Comparison of ENCODE assay signal across 18 cellular contexts in genomic region chr5:180083529-180084060, GRCh38.
"Had no signal": no experiment of that assay in that cellular context is flagged by ENCODE, and none has a peak within 500 bp of the region (broad histone marks: within the 10 kb centered on the region; RNA-seq: fewer than 3 reads in every experiment).

No MANE protein-coding gene starts in this region.

- DNase-seq: activated CD4-positive, alpha-beta T cell treated with anti-CD3 and anti-CD28 coated beads for 36 hours; activated CD4-positive, alpha-beta T cell treated with anti-CD3 and anti-CD28 coated beads, Interleukin-2, amount 50 U/mL, for 48 hours; activated gamma-delta T cell; caudate nucleus; erythroblast; gastrocnemius medialis; immature natural killer cell; kidney glomerular epithelial cell; occipital lobe; stimulated activated CD4-positive, alpha-beta T cell treated with anti-CD3 and anti-CD28 coated beads, Interleukin-1b, Interleukin-23, amount 100 ng/mL, for 48 hours; stimulated activated CD8-positive, alpha-beta memory T cell treated with anti-CD3 and anti-CD28 coated beads, Interleukin-4, amount 100 ng/mL, for 48 hours; stimulated activated naive CD4-positive, alpha-beta T cell treated with Interleukin-2 at 50 U/mL for 16 hours; T-helper 2 cell; thyroid gland; WERI-Rb-1 had no signal

- H3K4me3 Mint-ChIP-seq: activated CD4-positive, alpha-beta T cell treated with anti-CD3 and anti-CD28 coated beads for 36 hours; activated naive CD8-positive, alpha-beta T cell; immature natural killer cell; memory B cell; natural killer cell treated with Interleukin-12 subunit alpha and Interleukin-12 subunit beta and Interleukin-15 and Interleukin-18, amount 100 ng/mL, for 72 hours had no signal

- H3K4me1 ChIP-seq: gastrocnemius medialis, thyroid gland had no signal

- H3K36me3 ChIP-seq: gastrocnemius medialis, thyroid gland, WERI-Rb-1 had no signal

- H3K27ac Mint-ChIP-seq: activated CD4-positive, alpha-beta T cell treated with anti-CD3 and anti-CD28 coated beads for 36 hours; activated naive CD8-positive, alpha-beta T cell; immature natural killer cell; memory B cell; natural killer cell treated with Interleukin-12 subunit alpha and Interleukin-12 subunit beta and Interleukin-15 and Interleukin-18, amount 100 ng/mL, for 72 hours had no signal

- ATAC-seq: activated CD4-positive, alpha-beta T cell treated with anti-CD3 and anti-CD28 coated beads for 36 hours; gastrocnemius medialis; natural killer cell treated with Interleukin-12 subunit alpha and Interleukin-12 subunit beta and Interleukin-15 and Interleukin-18, amount 100 ng/mL, for 72 hours had no signal

- H3K4me3 ChIP-seq: gastrocnemius medialis, thyroid gland had no signal

- H3K27me3 ChIP-seq: thyroid gland had no signal

- H3K36me3 Mint-ChIP-seq: activated naive CD8-positive, alpha-beta T cell; immature natural killer cell; memory B cell; natural killer cell treated with Interleukin-12 subunit alpha and Interleukin-12 subunit beta and Interleukin-15 and Interleukin-18, amount 100 ng/mL, for 72 hours had no signal

- H3K27ac ChIP-seq: gastrocnemius medialis, thyroid gland, WERI-Rb-1 had no signal

- H3K4me1 Mint-ChIP-seq: memory B cell had no signal

- H3K9me3 Mint-ChIP-seq: immature natural killer cell; memory B cell; natural killer cell treated with Interleukin-12 subunit alpha and Interleukin-12 subunit beta and Interleukin-15 and Interleukin-18, amount 100 ng/mL, for 72 hours had no signal

- H3K9me3 ChIP-seq: gastrocnemius medialis, thyroid gland had no signal
